ENCODE assay signal across 20 cellular contexts in genomic region chr5:33068786-33069185, GRCh38.
DNase-seq lines count a peak whose midpoint lies in the region; ATAC-seq, FAIRE-seq and TF ChIP-seq lines count a peak whose summit lies in the region.
"Had no signal": no experiment of that assay in that cellular context is flagged by ENCODE, and none has a peak within 500 bp of the region (broad histone marks: within the 10 kb centered on the region; RNA-seq: fewer than 3 reads in every experiment).

No MANE protein-coding gene starts in this region.

- H3K27me3 ChIP-seq in kidney epithelial cell (ENCODE audit: control insufficient read depth, insufficient read depth, low read length) (no peaks in the 10 kb centered on the region), left lung (no peaks in the 10 kb centered on the region)
- H3K27me3 ChIP-seq: MG63 had no signal

- no peaks in the 10 kb centered on the region for H3K36me3 ChIP-seq in kidney epithelial cell (ENCODE audit: control insufficient read depth, insufficient read depth, low read length)
- no peaks in the 10 kb centered on the region for H3K36me3 ChIP-seq in left lung
- H3K36me3 ChIP-seq: MG63 had no signal

- H3K27ac ChIP-seq in left lung = no peak overlapping the region
- H3K27ac ChIP-seq: HL-60 had no signal

- no peak overlapping the region for H3K4me3 ChIP-seq in choroid plexus epithelial cell (ENCODE audit: low read depth, low read length)
- no peak overlapping the region for H3K4me3 ChIP-seq in kidney epithelial cell (ENCODE audit: low read depth, low read length)
- no peak overlapping the region for H3K4me3 ChIP-seq in left lung
- H3K4me3 ChIP-seq: GM12878, MG63 had no signal

- FAIRE-seq in D721Med (lab: Jason Lieb, UNC) = no peak
- FAIRE-seq: GM12878, GM18507 had no signal

- ATAC-seq in HG02623 (IDR thresholded peaks at IDR 0.05; ENCODE audit: unreplicated experiment) (no peak), left lung (no peak)
- ATAC-seq: GM12878 had no signal

- no peaks in the 10 kb centered on the region for H3K9me3 ChIP-seq in left lung
- H3K9me3 ChIP-seq: Caco-2, MG63 had no signal

- TF ChIP-seq CTCF in choroid plexus epithelial cell (conservative IDR thresholded peaks at IDR 0.05; ENCODE audit: low read depth, low read length) (no peak), kidney epithelial cell (IDR thresholded peaks at IDR 0.05; ENCODE audit: insufficient read depth, low read length, poor library complexity, severe bottlenecking) (no peak), left lung (IDR thresholded peaks at IDR 0.05) (no peak), D721Med (IDR thresholded peaks at IDR 0.05; ENCODE audit: insufficient read depth, missing control alignments) (no peak)

- DNase-seq in EL = peak; percentile 18
- DNase-seq in M059J (ENCODE audit: low read depth) = peak; percentile 66
- peak; percentile 19 for DNase-seq in choroid plexus epithelial cell (ENCODE audit: low read depth)
- DNase-seq in kidney epithelial cell (ENCODE audit: low read depth) = peak; percentile 14
- DNase-seq in left lung = no peak
- no peak for DNase-seq in D721Med (ENCODE audit: insufficient read length, low spot score)
- no peak for DNase-seq in NCI-H2227 treated with DMSO at 0.1 percent for 48 hours (lab: John Stamatoyannopoulos, UW)
- DNase-seq: AML-193, Caco-2, DMS53, KG1, MG63, NCI-H1105, NCI-H187, NCI-H2171, NCI-H510A had no signal

- H3K4me1 ChIP-seq in left lung = no peaks in the 10 kb centered on the region
- H3K4me1 ChIP-seq: Caco-2 had no signal

- intact Hi-C loops in left lung (cut with DNase I) = no loop called here

Comparison
In these comparisons a context has a peak if more than half of its experiments do, and no peak if none do; other contexts are left out.
1. DNase-seq: peak in EL (single experiment), M059J (single experiment), choroid plexus epithelial cell (single experiment) and kidney epithelial cell (single experiment); none in left lung (0 of 2), D721Med (single experiment) and NCI-H2227 treated with DMSO at 0.1 percent for 48 hours (single experiment).